In the genomic region with DNA sequence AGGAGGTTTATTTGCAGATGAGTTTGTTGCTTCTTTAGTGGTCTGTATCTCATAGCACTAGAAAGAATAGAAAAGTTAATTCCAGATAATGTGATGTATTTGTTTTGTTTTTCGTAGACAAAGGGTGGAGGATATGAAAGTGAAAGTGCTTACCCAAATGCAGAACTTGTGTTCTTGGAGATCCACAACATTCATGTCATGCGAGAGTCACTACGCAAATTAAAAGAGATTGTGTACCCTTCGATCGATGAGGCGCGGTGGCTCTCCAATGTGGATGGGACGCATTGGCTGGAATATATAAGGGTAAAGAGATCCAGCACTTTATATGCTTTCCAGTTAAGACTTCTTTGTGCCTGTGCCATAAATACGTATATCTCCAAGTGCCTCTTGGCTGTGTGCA, we compare ENCODE assay signal across 10 cellular contexts. TPM values are rescaled to one million over a fixed set of nuclear protein-coding genes. Genes with fewer than 3 reads are reported as not detected.
A peak's percentile ranks its signal among the peaks of the same experiment; 100 is the strongest.
DNase-seq lines count a peak whose midpoint lies in the region; ATAC-seq, FAIRE-seq and TF ChIP-seq lines count a peak whose summit lies in the region.
"Had no signal": no experiment of that assay in that cellular context is flagged by ENCODE, and none has a peak within 500 bp of the region (broad histone marks: within the 10 kb centered on the region; RNA-seq: fewer than 3 reads in every experiment).

No MANE protein-coding gene starts in this region.

- peak; percentile 93 for FAIRE-seq in GM19239 (lab: Jason Lieb, UNC)
- FAIRE-seq in RCC 7860 (lab: Jason Lieb, UNC) = no peak

- TF ChIP-seq CTCF in Panc1 (IDR thresholded peaks at IDR 0.05) (no peak), lower lobe of right lung (IDR thresholded peaks at IDR 0.05) (no peak), ovary (IDR thresholded peaks at IDR 0.05) (no peak), foreskin fibroblast (IDR thresholded peaks at IDR 0.05; ENCODE audit: low read depth, low read length) (no peak)

- CTCF ChIA-PET in Panc1 (lab: Charles Lee) = no interaction called here

- in situ Hi-C loops in Panc1 (cut with HindIII; ENCODE audit: low pct_unique_long_range_greater_than_20kb, low sequenced_read_pairs) = no loop called here

- TF ChIP-seq EP300 in ovary (IDR thresholded peaks at IDR 0.05) = no peak

- H3K27me3 ChIP-seq in Panc1 (ENCODE audit: control insufficient read depth, insufficient read depth, low read length) (no peaks in the 10 kb centered on the region), lower lobe of right lung (ENCODE audit: low read depth) (no peaks in the 10 kb centered on the region), ovary (no peaks in the 10 kb centered on the region)

- H3K27ac ChIP-seq in Panc1 (ENCODE audit: low read length) = no peak overlapping the region
- H3K27ac ChIP-seq in lower lobe of right lung = peak overlapping the region; percentile 3
- no peak overlapping the region for H3K27ac ChIP-seq in ovary

- WGBS in ovary, 3 donors = 79 to 87% (median 84%) methylated on average over 9 of the region's 9 CpGs

- H3K4me3 ChIP-seq in Panc1 (ENCODE audit: low read depth in 2 of 2, low read length in 2 of 2) = no peak overlapping the region
- H3K4me3 ChIP-seq in lower lobe of right lung = no peak overlapping the region
- H3K4me3 ChIP-seq in ovary = no peak overlapping the region
- no peak overlapping the region for H3K4me3 ChIP-seq in foreskin fibroblast (ENCODE audit: low read depth in 1 of 2, low read length in 2 of 2)

- TF ChIP-seq POLR2A in ovary (IDR thresholded peaks at IDR 0.05) = no peak

- ATAC-seq in Panc1 (no peak), lower lobe of right lung (no peak)

- H3K36me3 ChIP-seq in Panc1 (ENCODE audit: control insufficient read depth, insufficient read depth, low read length) (peaks cover 6% of the 10 kb centered on the region; the same call in 1 of the 2 replicates), lower lobe of right lung (peaks cover 53% of the 10 kb centered on the region), ovary (no peaks in the 10 kb centered on the region)

- intact Hi-C loops in Panc1 (cut with micrococcal nuclease; ENCODE audit: unreplicated experiment) = no loop called here
- intact Hi-C loops in lower lobe of right lung (cut with DNase I) = no loop called here
- intact Hi-C loops in ovary (cut with DNase I) = no loop called here

- H3K4me1 ChIP-seq in Panc1 (ENCODE audit: control insufficient read depth, insufficient read depth, low read length) = no peaks in the 10 kb centered on the region
- no peaks in the 10 kb centered on the region for H3K4me1 ChIP-seq in lower lobe of right lung
- no peaks in the 10 kb centered on the region for H3K4me1 ChIP-seq in ovary (ENCODE audit: insufficient read depth)

- POLR2A ChIA-PET in Panc1 (lab: Charles Lee) = no interaction called here

- BruUV-seq in Panc1 (replicated peaks; lab: Mats Ljungman, UMichigan) = TSS peak; percentile 24

- no peaks in the 10 kb centered on the region for H3K9me3 ChIP-seq in Panc1 (ENCODE audit: control insufficient read depth, insufficient read depth, low read depth, low read length)
- no peaks in the 10 kb centered on the region for H3K9me3 ChIP-seq in lower lobe of right lung
- no peaks in the 10 kb centered on the region for H3K9me3 ChIP-seq in ovary

- DNase-seq in CD1c-positive myeloid dendritic cell (ENCODE audit: extremely low spot score) (peak; percentile 52), GM19239 (ENCODE audit: insufficient read length, low spot score) (no peak), Panc1 (ENCODE audit: low read depth, low spot score) (no peak), lower lobe of right lung (no peak), ovary (no peak), RCC 7860 (ENCODE audit: low spot score) (no peak), mucosa of gallbladder (ENCODE audit: low spot score) (no peak), foreskin fibroblast (no peak)
- DNase-seq: C1 segment of cervical spinal cord, GDM1 had no signal

RNA-seq across cellular contexts. Expression of gene MTMR1, which starts 43.3 kb away (rescaled TPM):
- 36.1 TPM for total RNA-seq in Panc1 (2021; ENCODE audit: unreplicated experiment)
- 22.7 TPM for polyA plus RNA-seq in Panc1 (2012; ENCODE audit: insufficient read length)
- total RNA-seq in lower lobe of right lung = 22.4 TPM
- 10 to 100 TPM; 11.9 to 20.4 (median 18.1) TPM for total RNA-seq in ovary
- polyA plus RNA-seq in ovary = 10 to 100 TPM in 1 of 2 donors, 1 to 10 TPM in 1; 7.9 to 22.7 TPM
- 16.0 TPM for total RNA-seq in mucosa of gallbladder
